In genomic region chr7:141544831-141545230, GRCh38 we compare ENCODE assay signal across 25 cellular contexts.
"Had no signal": no experiment of that assay in that cellular context is flagged by ENCODE, and none has a peak within 500 bp of the region (broad histone marks: within the 10 kb centered on the region; RNA-seq: fewer than 3 reads in every experiment).

No MANE protein-coding gene starts in this region.

- H3K9me3 ChIP-seq: heart left ventricle, left ventricle myocardium inferior, lower lobe of right lung, ovary, right atrium auricular region, sigmoid colon, suprapubic skin, thyroid gland had no signal

- H3K27me3 Mint-ChIP-seq: stimulated activated naive B cell treated with anti-CD40 and anti-IgM and Interleukin-4, amounts not matched to agents 10 μg/mL and 1 μg/mL and 100 μg/mL, for 72 hours had no signal

- H3K4me3 Mint-ChIP-seq: immature natural killer cell; memory B cell; mesothelial cell of epicardium; natural killer cell; neural crest cell; stimulated activated naive B cell treated with anti-CD40 and anti-IgM and Interleukin-4, amounts not matched to agents 10 μg/mL and 1 μg/mL and 100 μg/mL, for 72 hours; type B pancreatic cell had no signal

- H3K36me3 ChIP-seq: heart left ventricle, left ventricle myocardium inferior, lower lobe of right lung, ovary, right atrium auricular region, sigmoid colon, suprapubic skin, thyroid gland had no signal

- H3K36me3 Mint-ChIP-seq: immature natural killer cell; mesothelial cell of epicardium; natural killer cell; stimulated activated naive B cell treated with anti-CD40 and anti-IgM and Interleukin-4, amounts not matched to agents 10 μg/mL and 1 μg/mL and 100 μg/mL, for 72 hours; type B pancreatic cell had no signal

- H3K9me3 Mint-ChIP-seq: immature natural killer cell, mesothelial cell of epicardium, natural killer cell, neural crest cell, type B pancreatic cell had no signal

- H3K4me1 ChIP-seq: lower lobe of right lung, sigmoid colon, suprapubic skin had no signal

- ATAC-seq: esophagus mucosa; heart left ventricle; left cardiac atrium; lower lobe of right lung; natural killer cell; stimulated activated naive B cell treated with anti-CD40 and anti-IgM and Interleukin-4, amounts not matched to agents 10 μg/mL and 1 μg/mL and 100 μg/mL, for 72 hours had no signal

- H3K27ac ChIP-seq: dorsolateral prefrontal cortex, heart left ventricle, left ventricle myocardium inferior, lower lobe of right lung, ovary, right atrium auricular region, sigmoid colon, skin epidermis, suprapubic skin, thyroid gland had no signal

- H3K27ac Mint-ChIP-seq: immature natural killer cell; memory B cell; mesothelial cell of epicardium; natural killer cell; stimulated activated naive B cell treated with anti-CD40 and anti-IgM and Interleukin-4, amounts not matched to agents 10 μg/mL and 1 μg/mL and 100 μg/mL, for 72 hours; type B pancreatic cell had no signal

- H3K4me1 Mint-ChIP-seq: immature natural killer cell, memory B cell, mesothelial cell of epicardium, natural killer cell, neural crest cell had no signal

- H3K27me3 ChIP-seq: dorsolateral prefrontal cortex, heart left ventricle, ovary, right atrium auricular region, sigmoid colon, suprapubic skin, thyroid gland had no signal

- H3K4me3 ChIP-seq: dorsolateral prefrontal cortex, heart left ventricle, left ventricle myocardium inferior, lower lobe of right lung, ovary, right atrium auricular region, sigmoid colon, skin epidermis, suprapubic skin, thyroid gland had no signal

- DNase-seq: cortex of kidney; dorsolateral prefrontal cortex; effector CD8-positive, alpha-beta T cell; heart left ventricle; hippocampal formation; immature natural killer cell; left cardiac atrium; left ventricle myocardium inferior; lower lobe of right lung; natural killer cell; nucleus accumbens; ovary; sigmoid colon; stimulated activated CD4-positive, alpha-beta T cell treated with anti-CD3 and anti-CD28 coated beads, Interleukin-2, amount 100 ng/mL, for 24 hours; stimulated activated CD4-positive, alpha-beta T cell treated with anti-CD3 and anti-CD28 coated beads, Interleukin-4, amount 100 ng/mL, for 4 hours; stimulated activated naive B cell treated with anti-CD40 and anti-IgM and Interleukin-4, amounts not matched to agents 10 μg/mL and 1 μg/mL and 100 μg/mL, for 72 hours; thyroid gland had no signal
